7 cellular contexts compared by ENCODE assay signal in the genomic region with DNA sequence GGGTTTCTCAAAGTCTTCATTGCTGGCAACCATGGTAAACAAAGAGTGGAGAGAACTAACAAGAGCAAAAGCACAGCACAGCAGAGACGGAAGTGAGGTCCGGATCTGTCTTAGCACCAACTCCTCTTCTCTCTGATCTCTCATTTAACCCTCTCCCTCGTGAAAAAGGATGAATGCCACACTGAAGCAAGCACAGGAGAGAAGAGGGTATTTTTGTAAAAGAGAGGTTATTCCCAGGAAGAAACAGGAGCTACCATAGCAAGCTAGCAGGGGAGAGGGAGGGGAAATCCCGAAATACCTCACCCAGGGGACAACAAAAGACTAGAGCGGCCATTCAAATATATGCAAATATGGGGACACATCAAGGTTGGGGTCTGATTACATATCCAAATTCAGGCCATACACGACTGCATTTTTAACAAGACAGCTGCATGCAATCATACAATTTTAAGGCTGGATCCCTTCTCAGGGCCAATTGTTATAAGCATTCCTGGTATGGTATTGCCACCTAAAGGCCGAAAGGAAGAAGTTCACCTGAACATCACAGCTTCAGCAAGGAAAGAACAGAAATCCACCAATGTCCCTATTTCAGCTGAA. TPM values are rescaled to one million over a fixed set of nuclear protein-coding genes. Genes with fewer than 3 reads are reported as not detected.
DNase-seq lines count a peak whose midpoint lies in the region; ATAC-seq, FAIRE-seq and TF ChIP-seq lines count a peak whose summit lies in the region.

No MANE protein-coding gene starts in this region.

- no peaks in the 10 kb centered on the region for H3K27me3 ChIP-seq in DOHH2 (ENCODE audit: control insufficient read depth, low read length)
- H3K27me3 ChIP-seq in astrocyte (ENCODE audit: insufficient read depth, low read length): no peaks in the 10 kb centered on the region
- no peaks in the 10 kb centered on the region for H3K27me3 ChIP-seq in keratinocyte (ENCODE audit: control insufficient read depth, extremely low read depth, insufficient read depth, low read length)
- H3K27me3 ChIP-seq in thyroid gland: peaks cover 3% of the 10 kb centered on the region

- 45 to 46% methylated on average over 6 to 7 of the region's 7 CpGs for WGBS in thyroid gland, 2 donors

- H2AFZ ChIP-seq in astrocyte (ENCODE audit: low read depth, low read length) (no peak overlapping the region), keratinocyte (ENCODE audit: control insufficient read depth, low read length) (no peak overlapping the region)

- dilution Hi-C loops in keratinocyte (cut with MboI; ENCODE audit: extremely low pct_ligation_motif_present, low sequenced_read_pairs): no loop called here

- ATAC-seq in HG03354 (IDR thresholded peaks at IDR 0.05; ENCODE audit: poor library complexity, severe bottlenecking, unreplicated experiment): peak; percentile 85

- peaks cover 21% of the 10 kb centered on the region for H3K4me1 Mint-ChIP-seq in astrocyte (ENCODE audit: low read depth, unreplicated experiment)

- no peaks in the 10 kb centered on the region for H3K9me1 ChIP-seq in keratinocyte (ENCODE audit: control insufficient read depth, extremely low read depth, insufficient read depth, low read length)

- FAIRE-seq in astrocyte (lab: Jason Lieb, UNC): peak; percentile 100
- peak; percentile 9 for FAIRE-seq in keratinocyte (lab: Jason Lieb, UNC)

- H3K9me3 ChIP-seq in DOHH2 (ENCODE audit: control insufficient read depth, insufficient read depth, low read length) (no peaks in the 10 kb centered on the region), astrocyte (ENCODE audit: insufficient read depth, low read depth, low read length) (no peaks in the 10 kb centered on the region), keratinocyte (ENCODE audit: control insufficient read depth, low read depth, low read length) (no peaks in the 10 kb centered on the region), thyroid gland (no peaks in the 10 kb centered on the region)

- H3K9ac ChIP-seq in astrocyte (ENCODE audit: low read length): peak overlapping the region; percentile 35
- H3K9ac ChIP-seq in keratinocyte (ENCODE audit: control insufficient read depth, extremely low read depth, insufficient read depth, low read length): no peak overlapping the region

- H3K9me2 ChIP-seq in DOHH2 (replicated peaks; ENCODE audit: control insufficient read depth, low read length): no peaks in the 10 kb centered on the region

- no peak overlapping the region for H3K4me3 Mint-ChIP-seq in astrocyte (ENCODE audit: unreplicated experiment)

- peak; percentile 54 for TF ChIP-seq CTCF in DOHH2 (IDR thresholded peaks at IDR 0.05; ENCODE audit: low read depth, low read length, poor library complexity, severe bottlenecking)
- TF ChIP-seq CTCF in astrocyte (IDR thresholded peaks at IDR 0.05; ENCODE audit: insufficient read depth, low read depth, low read length): peak; percentile 60
- peak; percentile 59 to 73 (median 62) for TF ChIP-seq CTCF in keratinocyte (optimal IDR thresholded peaks at IDR 0.05 in 1 of 3, IDR thresholded peaks at IDR 0.05 in 1 of 3, conservative IDR thresholded peaks at IDR 0.05 in 1 of 3; ENCODE audit: extremely low read depth in 1 of 3, insufficient read depth in 2 of 3, low read length in 3 of 3)
- TF ChIP-seq CTCF in thyroid gland (IDR thresholded peaks at IDR 0.05): peak; percentile 24 to 66 (median 52)

- H3K27ac Mint-ChIP-seq in astrocyte (ENCODE audit: unreplicated experiment): peak overlapping the region; percentile 34

- H3K4me3 ChIP-seq in DOHH2 (ENCODE audit: low read length) (peak overlapping the region; percentile 22; the same call in 1 of the 2 replicates), astrocyte (ENCODE audit: insufficient read depth, low read depth, low read length) (no peak overlapping the region), keratinocyte (ENCODE audit: control insufficient read depth in 2 of 3, extremely low read depth in 1 of 3, insufficient read depth in 2 of 3, low read depth in 1 of 3, low read length in 3 of 3) (no peak overlapping the region), thyroid gland (replicated peaks in 1 of 3) (no peak overlapping the region)

- no peaks in the 10 kb centered on the region for H3K36me3 Mint-ChIP-seq in astrocyte (ENCODE audit: low read depth, unreplicated experiment)

- H3K4me2 ChIP-seq in DOHH2 (ENCODE audit: low read length): peak overlapping the region; percentile 40
- no peak overlapping the region for H3K4me2 ChIP-seq in astrocyte (ENCODE audit: low read length)
- no peak overlapping the region for H3K4me2 ChIP-seq in keratinocyte (ENCODE audit: control insufficient read depth, extremely low read depth, insufficient read depth, low read depth, low read length)

- H3K27ac ChIP-seq in DOHH2 (ENCODE audit: low read depth, low read length): no peak overlapping the region
- no peak overlapping the region for H3K27ac ChIP-seq in astrocyte (ENCODE audit: low read depth, low read length)
- H3K27ac ChIP-seq in keratinocyte (ENCODE audit: control insufficient read depth, insufficient read depth, low read length): no peak overlapping the region
- H3K27ac ChIP-seq in thyroid gland: no peak overlapping the region

- H3K4me1 ChIP-seq in DOHH2 (ENCODE audit: control insufficient read depth, low read length): peaks cover 13% of the 10 kb centered on the region
- peaks cover 9% of the 10 kb centered on the region for H3K4me1 ChIP-seq in astrocyte (ENCODE audit: insufficient read depth, low read length)
- no peaks in the 10 kb centered on the region for H3K4me1 ChIP-seq in keratinocyte (ENCODE audit: control insufficient read depth, extremely low read depth, insufficient read depth, low read length)
- no peaks in the 10 kb centered on the region for H3K4me1 ChIP-seq in thyroid gland

- intact Hi-C loops in thyroid gland (cut with DNase I): no loop called here

- H3K9me3 Mint-ChIP-seq in astrocyte (ENCODE audit: unreplicated experiment): no peaks in the 10 kb centered on the region

- no peak for TF ChIP-seq POLR2A in thyroid gland (IDR thresholded peaks at IDR 0.05)

- DNase-seq in GM19238 (ENCODE audit: insufficient read length, low spot score) (peak; percentile 17), NCI-H446 (lab: John Stamatoyannopoulos, UW) (peak; percentile 2 to 44), astrocyte (ENCODE audit: low read depth) (peak; percentile 32), keratinocyte (ENCODE audit: low read depth, low spot score) (no peak), thyroid gland (no peak)

- H3K36me3 ChIP-seq in DOHH2 (ENCODE audit: control insufficient read depth, low read length): peaks cover 6% of the 10 kb centered on the region
- H3K36me3 ChIP-seq in astrocyte (ENCODE audit: insufficient read depth, low read length): no peaks in the 10 kb centered on the region
- no peaks in the 10 kb centered on the region for H3K36me3 ChIP-seq in keratinocyte (ENCODE audit: control insufficient read depth in 2 of 2, extremely low read depth in 1 of 2, insufficient read depth in 2 of 2, low read length in 2 of 2)
- H3K36me3 ChIP-seq in thyroid gland: no peaks in the 10 kb centered on the region

- H4K20me1 ChIP-seq in DOHH2 (ENCODE audit: control insufficient read depth, insufficient read depth, low read depth, low read length) (no peaks in the 10 kb centered on the region), astrocyte (ENCODE audit: insufficient read depth, low read length) (no peaks in the 10 kb centered on the region), keratinocyte (ENCODE audit: control insufficient read depth, extremely low read depth, insufficient read depth, low read length) (no peaks in the 10 kb centered on the region)

- no peaks in the 10 kb centered on the region for H3K79me2 ChIP-seq in DOHH2 (ENCODE audit: control insufficient read depth, low read length)
- H3K79me2 ChIP-seq in astrocyte (ENCODE audit: insufficient read depth, low read length): no peaks in the 10 kb centered on the region
- H3K79me2 ChIP-seq in keratinocyte (ENCODE audit: control insufficient read depth, insufficient read depth, low read length): no peaks in the 10 kb centered on the region

- no peaks in the 10 kb centered on the region for H3F3A ChIP-seq in DOHH2 (ENCODE audit: control insufficient read depth, insufficient read depth)

- H3K27me3 Mint-ChIP-seq in astrocyte (ENCODE audit: low read depth, unreplicated experiment): no peaks in the 10 kb centered on the region

RNA-seq across cellular contexts. Expression of a gene that starts 46.6 kb away (rescaled TPM):
- total RNA-seq in astrocyte: not detected in 2 replicates
- polyA plus RNA-seq in keratinocyte: not detected in 3 replicates
- not detected for polyA plus RNA-seq in keratinocyte (2011; ENCODE audit: low read depth)
- not detected in 2 replicates for polyA plus RNA-seq in keratinocyte (2011; cell fraction: cytosol; rRNA removed)
- polyA plus RNA-seq in keratinocyte (2011; cell fraction: nucleus; rRNA removed): not detected in 2 replicates
- not detected in 2 replicates for polyA plus RNA-seq in keratinocyte (2012; ENCODE audit: low replicate concordance)
- polyA minus RNA-seq in keratinocyte: not detected in 3 replicates
- polyA minus RNA-seq in keratinocyte (2011; cell fraction: cytosol; rRNA and poly(A)+ RNA removed): not detected
- polyA minus RNA-seq in keratinocyte (2011; cell fraction: nucleus; rRNA and poly(A)+ RNA removed): not detected in 2 replicates
- not detected for total RNA-seq in thyroid gland

Comparison
In these comparisons a context has a peak if more than half of its experiments do, and no peak if none do; other contexts are left out.
1. DNase-seq: peak in GM19238 (single experiment), NCI-H446 (2 of 2) and astrocyte (single experiment); none in keratinocyte (single experiment) and thyroid gland (0 of 2).
2. Peak in every context shown above with its lines, with median percentiles within 50 percentile points of each other: CTCF ChIP-seq.